In the genomic region with DNA sequence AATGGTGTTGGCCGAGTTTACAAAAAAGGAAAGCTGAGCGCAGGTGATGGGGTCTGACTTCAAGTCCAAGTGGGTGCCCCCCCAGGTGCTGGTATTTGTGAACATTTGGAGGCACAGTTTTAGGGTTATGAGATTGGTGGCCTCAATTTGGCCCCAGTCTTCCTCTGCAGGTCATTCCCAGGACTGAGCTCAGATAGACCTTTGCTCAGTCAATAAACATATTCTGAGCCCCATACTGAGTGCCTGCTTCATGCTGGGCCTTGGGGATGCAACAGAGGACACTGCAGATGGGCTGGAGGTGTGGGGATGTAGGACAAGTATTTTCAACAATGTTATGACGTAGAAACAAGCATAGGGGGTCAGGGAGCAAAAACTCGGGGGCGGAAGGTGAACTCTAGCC, we compare ENCODE assay signal across 37 cellular contexts. TPM values are rescaled to one million over a fixed set of nuclear protein-coding genes. Genes with fewer than 3 reads are reported as not detected.
"Had no signal": no experiment of that assay in that cellular context is flagged by ENCODE, and none has a peak within 500 bp of the region (broad histone marks: within the 10 kb centered on the region; RNA-seq: fewer than 3 reads in every experiment).

No MANE protein-coding gene starts in this region.

- H3K36me3 ChIP-seq: esophagus muscularis mucosa, heart left ventricle, lower lobe of right lung, thoracic aorta, uterus had no signal

- H3K4me1 ChIP-seq: esophagus muscularis mucosa, foreskin keratinocyte, heart left ventricle, lower lobe of right lung, uterus had no signal

- DNase-seq: activated CD4-positive, alpha-beta memory T cell treated with anti-CD3 and anti-CD28 coated beads for 36 hours; activated CD4-positive, alpha-beta T cell treated with anti-CD3 and anti-CD28 coated beads, Interleukin-2, amount 10 ng/mL, durations not matched to agents 24 days and 14 days; activated CD4-positive, CD25-positive, alpha-beta regulatory T cell treated with anti-CD3 and anti-CD28 coated beads, Interleukin-2, amount 50 U/mL, for 72 hours; activated CD8-positive, alpha-beta memory T cell treated with anti-CD3 and anti-CD28 coated beads, Interleukin-2, amount 50 U/mL, for 4 hours; activated gamma-delta T cell treated with Interleukin-2 at 50 U/mL for 16 hours; activated T-cell treated with anti-CD3 and anti-CD28 coated beads, Interleukin-2, amount 50 U/mL, for 1 hour; anterior cingulate cortex; dermis blood vessel endothelial cell; effector CD4-positive, alpha-beta T cell; foreskin keratinocyte; heart left ventricle; hypothalamus; immature natural killer cell; kidney; lower lobe of right lung; mesenchymal stem cell; posterior cingulate gyrus; stimulated activated CD4-positive, alpha-beta T cell treated with anti-CD3 and anti-CD28 coated beads, Interleukin-12 subunit alpha, Interleukin-12 subunit beta, amount 100 ng/mL, for 4 hours; stimulated activated CD4-positive, alpha-beta T cell treated with anti-CD3 and anti-CD28 coated beads, Interleukin-4, amount 100 ng/mL, for 1 hour; stimulated activated naive CD8-positive, alpha-beta T cell treated with anti-CD3 and anti-CD28 coated beads, Interleukin-15, Interleukin-2, amounts not matched to agents 100 U/mL and 50 U/mL, for 24 hours; T1000; uterus had no signal

- H3K9me3 ChIP-seq: esophagus muscularis mucosa, lower lobe of right lung, thoracic aorta, uterus had no signal

- ATAC-seq: activated naive CD4-positive, alpha-beta T cell treated with anti-CD3 and anti-CD28 coated beads, Interleukin-2, amount 50 U/mL, for 72 hours; foreskin keratinocyte; heart left ventricle; natural killer cell treated with Interleukin-12 subunit alpha and Interleukin-12 subunit beta and Interleukin-15 and Interleukin-18, amount 100 ng/mL, for 72 hours; sciatic nerve; stimulated activated naive CD8-positive, alpha-beta T cell treated with anti-CD3 and anti-CD28 coated beads, Interleukin-15, Interleukin-2, amounts not matched to agents 100 U/mL and 50 U/mL, for 24 hours had no signal

- H3K4me3 ChIP-seq: esophagus muscularis mucosa, heart left ventricle, lower lobe of right lung, skin epidermis, thoracic aorta, uterus had no signal

- H3K27me3 ChIP-seq: uterus had no signal

- H3K27ac ChIP-seq: esophagus muscularis mucosa, foreskin keratinocyte, heart left ventricle, lower lobe of right lung, thoracic aorta, uterus had no signal

- FAIRE-seq: kidney had no signal

RNA-seq across cellular contexts. Expression of a gene that starts 33.5 kb away (rescaled TPM):
- total RNA-seq: activated CD4-positive, alpha-beta memory T cell treated with anti-CD3 and anti-CD28 coated beads for 36 hours; activated CD4-positive, alpha-beta T cell treated with anti-CD3 and anti-CD28 coated beads, Interleukin-2, amount 10 ng/mL, durations not matched to agents 24 days and 14 days; activated CD8-positive, alpha-beta memory T cell treated with anti-CD3 and anti-CD28 coated beads for 36 hours; activated T-helper 1 cell treated with anti-CD3 and anti-CD28 coated beads, Interleukin-12 subunit alpha, Interleukin-12 subunit beta, Interleukin-2, Interleukin-4 antibody, amounts not matched to agents 30 ng/mL and 10 ng/mL and 1 ng/mL, durations not matched to agents 14 hours and 24 hours and 36 hours; dermis blood vessel endothelial cell; foreskin keratinocyte; heart left ventricle; myocyte; natural killer cell treated with Interleukin-12 subunit alpha and Interleukin-12 subunit beta and Interleukin-15 and Interleukin-18, amount 100 ng/mL, for 72 hours; osteoblast; renal cortical epithelial cell; sciatic nerve; T-helper 1 cell treated with Interleukin-12 subunit alpha and Interleukin-12 subunit beta and Interleukin-4 antibody, amounts not matched to agents 30 ng/mL and 1 ng/mL, for 36 hours had no signal
- polyA plus RNA-seq: foreskin keratinocyte, immature natural killer cell had no signal

RNA-seq across cellular contexts. Expression of a gene that starts 51.4 kb away (rescaled TPM):
- total RNA-seq: activated CD4-positive, alpha-beta memory T cell treated with anti-CD3 and anti-CD28 coated beads for 36 hours; activated CD4-positive, alpha-beta T cell treated with anti-CD3 and anti-CD28 coated beads, Interleukin-2, amount 10 ng/mL, durations not matched to agents 24 days and 14 days; activated CD8-positive, alpha-beta memory T cell treated with anti-CD3 and anti-CD28 coated beads for 36 hours; activated naive CD4-positive, alpha-beta T cell treated with anti-CD3 and anti-CD28 coated beads, Interleukin-2, amount 50 U/mL, for 72 hours; activated T-helper 1 cell treated with anti-CD3 and anti-CD28 coated beads, Interleukin-12 subunit alpha, Interleukin-12 subunit beta, Interleukin-2, Interleukin-4 antibody, amounts not matched to agents 30 ng/mL and 10 ng/mL and 1 ng/mL, durations not matched to agents 14 hours and 24 hours and 36 hours; bronchial epithelial cell; dermis blood vessel endothelial cell; esophagus muscularis mucosa; foreskin keratinocyte; heart left ventricle; kidney; lower lobe of right lung; mononuclear cell; myocyte; natural killer cell treated with Interleukin-12 subunit alpha and Interleukin-12 subunit beta and Interleukin-15 and Interleukin-18, amount 100 ng/mL, for 72 hours; osteoblast; renal cortical epithelial cell; sciatic nerve; subcutaneous adipose tissue; T-helper 1 cell treated with Interleukin-12 subunit alpha and Interleukin-12 subunit beta and Interleukin-4 antibody, amounts not matched to agents 30 ng/mL and 1 ng/mL, for 36 hours; thoracic aorta; uterus had no signal
- polyA plus RNA-seq: foreskin keratinocyte, heart left ventricle, immature natural killer cell had no signal
